9 cellular contexts compared by ENCODE assay signal in the genomic region with DNA sequence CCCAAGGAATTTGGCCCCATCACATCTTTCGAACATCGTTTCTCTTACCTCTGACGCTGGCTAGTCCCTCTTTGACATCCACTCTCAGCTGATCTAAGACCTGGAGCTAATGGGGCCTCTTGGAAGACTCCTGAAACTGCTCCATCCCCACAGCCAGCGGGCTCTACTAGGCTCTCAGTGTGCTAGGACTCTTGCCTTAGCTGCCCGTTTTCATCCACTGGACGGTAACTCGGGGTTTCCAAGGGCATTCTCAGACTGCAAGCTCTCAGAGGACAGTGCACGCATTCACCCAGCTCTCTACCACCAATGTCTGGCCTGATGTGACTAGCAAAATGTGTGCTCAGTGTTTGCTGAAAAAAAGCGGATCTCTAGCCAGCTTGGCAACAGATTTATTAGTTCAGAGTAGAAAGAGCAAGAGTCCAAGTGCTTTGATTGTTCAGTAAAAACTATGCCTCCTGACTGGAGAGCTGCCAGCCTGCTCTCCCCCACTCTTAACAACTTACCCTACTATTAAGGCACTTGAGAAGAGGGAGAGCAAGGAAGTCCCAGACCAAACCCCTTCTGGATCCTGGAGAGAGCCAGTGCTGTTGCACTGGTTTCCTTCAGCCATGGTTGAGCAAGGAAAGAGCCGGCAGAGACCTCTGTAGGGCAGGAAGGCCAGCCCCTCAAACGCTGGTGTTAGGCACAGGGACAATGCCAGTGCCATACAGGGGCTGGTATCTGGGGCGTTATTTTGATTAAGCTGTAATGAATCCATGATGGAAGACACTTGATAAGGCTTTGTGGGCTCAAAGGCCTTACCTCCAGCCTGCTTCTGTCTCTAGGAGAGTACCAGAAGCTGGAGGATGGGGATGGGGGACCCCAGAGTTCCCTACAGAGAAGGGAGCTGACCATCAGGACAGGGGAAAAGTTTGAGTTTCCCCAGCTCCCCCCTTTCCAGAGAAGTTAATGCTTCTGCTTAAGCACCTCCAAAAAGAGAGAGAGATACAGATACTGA. TPM values are rescaled to one million over a fixed set of nuclear protein-coding genes. Genes with fewer than 3 reads are reported as not detected.
DNase-seq lines count a peak whose midpoint lies in the region; ATAC-seq and TF ChIP-seq lines count a peak whose summit lies in the region.
"Had no signal": no experiment of that assay in that cellular context is flagged by ENCODE, and none has a peak within 500 bp of the region (broad histone marks: within the 10 kb centered on the region; RNA-seq: fewer than 3 reads in every experiment).

No MANE protein-coding gene starts in this region.

- peak overlapping the region; percentile 97 for H3K14ac ChIP-seq in IMR-90 (replicated peaks; ENCODE audit: low read depth, low read length)

- TSS peak; percentile 84 for BruUV-seq in IMR-90 (replicated peaks; lab: Mats Ljungman, UMichigan)

- DNase-seq in DMS79 (lab: John Stamatoyannopoulos, UW) (peak; percentile 76), IMR-90 (no peak), body of pancreas (peak; percentile 33 to 52 (median 46)), memory B cell (ENCODE audit: low spot score in 2 of 2) (no peak), type B pancreatic cell (ENCODE audit: extremely low spot score, unreplicated experiment) (no peak)
- DNase-seq in activated effector memory CD4-positive, alpha-beta T cell treated with Interleukin-2 at 50 U/mL for 16 hours = no peak
- DNase-seq in stimulated activated CD4-positive, alpha-beta T cell treated with anti-CD3 and anti-CD28 coated beads, Interleukin-4, amount 100 ng/mL, for 24 hours = no peak

- peaks cover 14% of the 10 kb centered on the region for H3K9me1 ChIP-seq in IMR-90 (ENCODE audit: insufficient read depth, low read length)

- H3K36me3 ChIP-seq in IMR-90 (ENCODE audit: control insufficient read depth, insufficient read depth, low read length) (peaks cover 53% of the 10 kb centered on the region), body of pancreas (replicated peaks in 1 of 2; ENCODE audit: insufficient read depth in 1 of 2, low read depth in 2 of 2) (peaks cover 0 to 29% of the 10 kb centered on the region in 2 donors)

- H2BK5ac ChIP-seq in IMR-90 (ENCODE audit: low read depth, low read length, poor library complexity, severe bottlenecking) = peak overlapping the region; percentile 63

- H3K18ac ChIP-seq in IMR-90 (ENCODE audit: low read depth, low read length) = peak overlapping the region; percentile 26

- peak overlapping the region; percentile 94 for H3K4ac ChIP-seq in IMR-90 (ENCODE audit: low read depth, low read length)

- H3K27me3 ChIP-seq in IMR-90 (ENCODE audit: control insufficient read depth, insufficient read depth, low read length) = no peaks in the 10 kb centered on the region
- H3K27me3 ChIP-seq in body of pancreas = no peaks in the 10 kb centered on the region

- H3K56ac ChIP-seq in IMR-90 (ENCODE audit: extremely low read depth, insufficient read depth, low read length) = peak overlapping the region; percentile 87

- POLR2A ChIA-PET in IMR-90 (lab: Charles Lee; ENCODE audit: unreplicated experiment) = interaction anchor here (1.2 kb wide), 1 partner anchor 10 kb away, joined by 3 read pairs; no protein-coding TSS in a partner anchor

- no peaks in the 10 kb centered on the region for H3K9me3 ChIP-seq in IMR-90 (ENCODE audit: control insufficient read depth, insufficient read depth, low read length)
- H3K9me3 ChIP-seq in body of pancreas = no peaks in the 10 kb centered on the region

- 56% methylated on average over 5 of the region's 12 CpGs; no CpG with 5 or more reads in 1 of the 2 experiments for WGBS in IMR-90 (ENCODE audit: extremely low coverage in 2 of 2, insufficient read length in 1 of 2), 2 experiments
- 39 to 44% methylated on average over 12 of the region's 12 CpGs for WGBS in body of pancreas, 2 donors

- peak overlapping the region; percentile 58; the same call in 1 of the 3 replicates for H2BK15ac ChIP-seq in IMR-90 (ENCODE audit: low read depth, low read length)

- no peak for TF ChIP-seq POLR2A in IMR-90 (IDR thresholded peaks at IDR 0.05; ENCODE audit: low read depth, low read length)
- TF ChIP-seq POLR2A in body of pancreas (IDR thresholded peaks at IDR 0.05) = no peak

- dilution Hi-C loops in IMR-90 (cut with HindIII; ENCODE audit: low sequenced_read_pairs, unreplicated experiment) = no loop called here

- H4K5ac ChIP-seq in IMR-90 (ENCODE audit: low read depth, low read length) = peak overlapping the region; percentile 87

- intact Hi-C loops in IMR-90 (cut with micrococcal nuclease) (no loop called here), body of pancreas (cut with DNase I) (no loop called here)

- H3K4me1 ChIP-seq in IMR-90 (ENCODE audit: control insufficient read depth, insufficient read depth, low read length) (peaks cover 17% of the 10 kb centered on the region), body of pancreas (peaks cover 35% of the 10 kb centered on the region)

- H2BK20ac ChIP-seq in IMR-90 (ENCODE audit: low read depth, low read length) = 0 out of 2 replicates have a peak overlapping the region, but pooled peaks have one; percentile 22

- H3K36me3 Mint-ChIP-seq in memory B cell = peaks cover 24% of the 10 kb centered on the region
- H3K36me3 Mint-ChIP-seq in type B pancreatic cell = peaks cover 12% of the 10 kb centered on the region

- H3K9ac ChIP-seq in IMR-90 (ENCODE audit: low read depth, low read length) = peak overlapping the region; percentile 73

- CTCF ChIA-PET in IMR-90 (lab: Yijun Ruan, JAX) = no interaction called here

- in situ Hi-C loops in IMR-90 (cut with MboI; ENCODE audit: low sequenced_read_pairs) = no loop called here

- H3K79me1 ChIP-seq in IMR-90 (ENCODE audit: low read depth in 1 of 2, low read length in 2 of 2) = peaks cover 25 to 47% of the 10 kb centered on the region in 2 experiments; a peak in 3 of 4 replicates

- H2AFZ ChIP-seq in IMR-90 (replicated peaks; ENCODE audit: low read length, poor library complexity) = peak overlapping the region; percentile 97

- peak overlapping the region; percentile 80 for H3K4me3 Mint-ChIP-seq in memory B cell
- H3K4me3 Mint-ChIP-seq in type B pancreatic cell = peak overlapping the region; percentile 92

- ATAC-seq in IMR-90 (ENCODE audit: low read depth) = no peak
- ATAC-seq in body of pancreas = peak; percentile 1
- no peak for ATAC-seq in memory B cell (ENCODE audit: low read depth)
- no peak for ATAC-seq in activated CD4-positive, CD25-positive, alpha-beta regulatory T cell treated with anti-CD3 and anti-CD28 coated beads, Interleukin-2, amount 50 U/mL, for 24 hours

- peak overlapping the region; percentile 17; the same call in 1 of the 2 replicates for H2BK120ac ChIP-seq in IMR-90 (ENCODE audit: low read depth, low read length)

- peak overlapping the region; percentile 99 for H2AK9ac ChIP-seq in IMR-90 (replicated peaks; ENCODE audit: low read depth, low read length, poor library complexity)

- H3K4me3 ChIP-seq in IMR-90 (ENCODE audit: insufficient read depth, low read depth, low read length) = peak overlapping the region; percentile 7
- H3K4me3 ChIP-seq in body of pancreas = no peak overlapping the region

- peak overlapping the region; percentile 92 for H3K23ac ChIP-seq in IMR-90 (ENCODE audit: low read depth, low read length)

- H3K27ac Mint-ChIP-seq in memory B cell (peak overlapping the region; percentile 91), type B pancreatic cell (peak overlapping the region; percentile 98)

- no peak for TF ChIP-seq RAD21 in IMR-90 (IDR thresholded peaks at IDR 0.05; ENCODE audit: low read length)

- peak overlapping the region; percentile 97 for H4K91ac ChIP-seq in IMR-90 (ENCODE audit: insufficient read depth, low read depth, low read length)

- H3K4me2 ChIP-seq in IMR-90 (ENCODE audit: low read depth, low read length) = peak overlapping the region; percentile 64

- H3K27ac ChIP-seq in IMR-90 (ENCODE audit: insufficient read depth, low read length) = peak overlapping the region; percentile 81
- peak overlapping the region; percentile 74 to 97 (median 92) for H3K27ac ChIP-seq in body of pancreas

- H3K4me1 Mint-ChIP-seq in memory B cell (peaks cover 38% of the 10 kb centered on the region), type B pancreatic cell (ENCODE audit: unreplicated experiment) (peaks cover 23% of the 10 kb centered on the region)

- H4K20me1 ChIP-seq in IMR-90 (ENCODE audit: insufficient read depth, low read length) = peaks cover 4% of the 10 kb centered on the region; the same call in 1 of the 2 replicates

- TF ChIP-seq CTCF in IMR-90 (conservative IDR thresholded peaks at IDR 0.05; ENCODE audit: low read depth, low read length) (no peak), body of pancreas (IDR thresholded peaks at IDR 0.05) (no peak), type B pancreatic cell (conservative IDR thresholded peaks at IDR 0.05) (no peak)

- peak overlapping the region; percentile 97 to 99 for H4K8ac ChIP-seq in IMR-90 (ENCODE audit: low read depth in 2 of 2, low read length in 2 of 2)

- H3K9me3 Mint-ChIP-seq in memory B cell (no peaks in the 10 kb centered on the region), type B pancreatic cell (no peaks in the 10 kb centered on the region)

- H3K27me3 Mint-ChIP-seq in memory B cell = no peaks in the 10 kb centered on the region
- no peaks in the 10 kb centered on the region for H3K27me3 Mint-ChIP-seq in type B pancreatic cell

- H2AK5ac ChIP-seq in IMR-90 (ENCODE audit: low read depth, low read length) = peak overlapping the region; percentile 99

RNA-seq across cellular contexts. Expression of a gene that starts 9.2 kb away (rescaled TPM):
- total RNA-seq in IMR-90 (2012; rRNA removed) (8.6 and 8.9 TPM in 2 replicates), body of pancreas (10 to 100 TPM; 27.5 to 45.8 TPM), type B pancreatic cell (ENCODE audit: low replicate concordance) (64.8 and 80.0 TPM in 2 replicates)
- polyA plus RNA-seq in IMR-90 (2012; rRNA removed) = 51.0 and 53.0 TPM in 2 replicates
- 43.5 and 58.1 TPM in 2 replicates for polyA plus RNA-seq in IMR-90 (2012; cell fraction: cytosol; rRNA removed)
- 107 and 159 TPM in 2 replicates for polyA plus RNA-seq in IMR-90 (2012; cell fraction: nucleus; rRNA removed; ENCODE audit: low replicate concordance)

RNA-seq across cellular contexts. Expression of a gene that starts 15.6 kb away (rescaled TPM):
- total RNA-seq in IMR-90 (2012; rRNA removed) (10.6 and 11.4 TPM in 2 replicates), body of pancreas (10 to 100 TPM; 23.6 to 29.3 TPM), type B pancreatic cell (ENCODE audit: low replicate concordance) (26.5 and 26.8 TPM in 2 replicates)
- 39.7 and 44.3 TPM in 2 replicates for polyA plus RNA-seq in IMR-90 (2012; rRNA removed)
- polyA plus RNA-seq in IMR-90 (2012; cell fraction: cytosol; rRNA removed) = 22.9 and 41.1 TPM in 2 replicates
- polyA plus RNA-seq in IMR-90 (2012; cell fraction: nucleus; rRNA removed; ENCODE audit: low replicate concordance) = 52.9 and 173 TPM in 2 replicates

RNA-seq across cellular contexts. Expression of a gene that starts 38.0 kb away (rescaled TPM):
- total RNA-seq in IMR-90 (2012; rRNA removed) = 5.6 and 5.8 TPM in 2 replicates
- polyA plus RNA-seq in IMR-90 (2012; rRNA removed) = 33.2 and 40.4 TPM in 2 replicates
- 20.0 and 31.2 TPM in 2 replicates for polyA plus RNA-seq in IMR-90 (2012; cell fraction: cytosol; rRNA removed)
- polyA plus RNA-seq in IMR-90 (2012; cell fraction: nucleus; rRNA removed; ENCODE audit: low replicate concordance) = 56.4 and 185 TPM in 2 replicates
- total RNA-seq in body of pancreas = 10 to 100 TPM; 21.8 to 56.7 TPM
- 44.9 and 49.2 TPM in 2 replicates for total RNA-seq in type B pancreatic cell (ENCODE audit: low replicate concordance)

RNA-seq across cellular contexts. Expression of a gene that starts 39.5 kb away (rescaled TPM):
- total RNA-seq in IMR-90 (2012; rRNA removed) = 16.7 and 17.7 TPM in 2 replicates
- 37.5 and 52.0 TPM in 2 replicates for polyA plus RNA-seq in IMR-90 (2012; rRNA removed)
- polyA plus RNA-seq in IMR-90 (2012; cell fraction: cytosol; rRNA removed) = 29.9 and 39.6 TPM in 2 replicates
- 57.5 and 129 TPM in 2 replicates for polyA plus RNA-seq in IMR-90 (2012; cell fraction: nucleus; rRNA removed; ENCODE audit: low replicate concordance)
- total RNA-seq in body of pancreas = 10 to 100 TPM; 31.6 to 94.9 TPM
- 56.7 and 61.9 TPM in 2 replicates for total RNA-seq in type B pancreatic cell (ENCODE audit: low replicate concordance)

RNA-seq across cellular contexts. Expression of a gene that starts 57.9 kb away (rescaled TPM):
- total RNA-seq in IMR-90 (2012; rRNA removed) (not detected in 2 replicates), body of pancreas (1 to 10 TPM in 1 of 2 donors, under 1 TPM in 1; 0.66 to 1.0 TPM), type B pancreatic cell (ENCODE audit: low replicate concordance) (0.36 and 1.1 TPM in 2 replicates)
- polyA plus RNA-seq in IMR-90 (2012; rRNA removed) = 0.09 and 0.34 TPM in 2 replicates
- 0.08 and 0.13 TPM in 2 replicates for polyA plus RNA-seq in IMR-90 (2012; cell fraction: cytosol; rRNA removed)
- 0.89 and 3.2 TPM in 2 replicates for polyA plus RNA-seq in IMR-90 (2012; cell fraction: nucleus; rRNA removed; ENCODE audit: low replicate concordance)
- total RNA-seq: SK-MEL-5 had no signal

Comparison
In these comparisons a context has a peak if more than half of its experiments do, and no peak if none do; other contexts are left out.
1. DNase-seq: peak in DMS79 (single experiment) and body of pancreas (4 of 4); none in IMR-90 (single experiment), memory B cell (0 of 2), type B pancreatic cell (single experiment), activated effector memory CD4-positive, alpha-beta T cell treated with Interleukin-2 at 50 U/mL for 16 hours (single experiment) and stimulated activated CD4-positive, alpha-beta T cell treated with anti-CD3 and anti-CD28 coated beads, Interleukin-4, amount 100 ng/mL, for 24 hours (single experiment).